Comparison of ENCODE assay signal across 10 cellular contexts in genomic region chr16:88780100-88781062, GRCh38. TPM values are rescaled to one million over a fixed set of nuclear protein-coding genes. Genes with fewer than 3 reads are reported as not detected.
DNase-seq lines count a peak whose midpoint lies in the region; ATAC-seq and TF ChIP-seq lines count a peak whose summit lies in the region.
"Had no signal": no experiment of that assay in that cellular context is flagged by ENCODE, and none has a peak within 500 bp of the region (broad histone marks: within the 10 kb centered on the region; RNA-seq: fewer than 3 reads in every experiment).

No MANE protein-coding gene starts in this region.

- no TSS peak for BruUV-seq in HCT116 (replicated peaks; lab: Mats Ljungman, UMichigan)

- peaks cover 11% of the 10 kb centered on the region; the same call in 1 of the 2 replicates for H4K20me1 ChIP-seq in HCT116 (ENCODE audit: insufficient read depth)

- H3K9ac ChIP-seq in HCT116 (ENCODE audit: low read length) (peak overlapping the region; percentile 94), SK-N-MC (ENCODE audit: insufficient read length) (peak overlapping the region; percentile 37)

- no peak for TF ChIP-seq RAD21 in HCT116 (IDR thresholded peaks at IDR 0.05; ENCODE audit: low read depth)

- H3K4me3 ChIP-seq in HCT116 (replicated peaks in 1 of 2; ENCODE audit: low read depth in 1 of 2, low read length in 2 of 2): no peak overlapping the region
- H3K4me3 ChIP-seq in SK-N-MC: peak overlapping the region; percentile 64
- no peak overlapping the region for H3K4me3 ChIP-seq in aorta (ENCODE audit: low read length in 2 of 2)
- no peak overlapping the region for H3K4me3 ChIP-seq in dorsolateral prefrontal cortex
- H3K4me3 ChIP-seq: ovary had no signal

- TF ChIP-seq CTCF in HCT116 (IDR thresholded peaks at IDR 0.05 in 2 of 3, conservative IDR thresholded peaks at IDR 0.05 in 1 of 3; ENCODE audit: borderline replicate concordance in 1 of 3, insufficient read depth in 1 of 3, low read depth in 2 of 3, low read length in 2 of 3): no peak
- no peak for TF ChIP-seq CTCF in foreskin keratinocyte (conservative IDR thresholded peaks at IDR 0.05)
- TF ChIP-seq CTCF in dorsolateral prefrontal cortex (IDR thresholded peaks at IDR 0.05 in 54 of 56, conservative IDR thresholded peaks at IDR 0.05 in 2 of 56; ENCODE audit: low read depth in 1 of 56, partially characterized antibody in 56 of 56): no peak

- peaks cover 0 to 7% of the 10 kb centered on the region in 2 experiments; a peak in 1 of 4 replicates for H3K36me3 ChIP-seq in HCT116 (ENCODE audit: control insufficient read depth in 1 of 2, insufficient read depth in 2 of 2, low read length in 2 of 2)
- no peaks in the 10 kb centered on the region for H3K36me3 ChIP-seq in SK-N-MC (ENCODE audit: insufficient read depth, low read length)
- H3K36me3 ChIP-seq in aorta (ENCODE audit: control insufficient read depth in 1 of 2, insufficient read depth in 2 of 2, low read length in 1 of 2): no peaks in the 10 kb centered on the region
- H3K36me3 ChIP-seq: ovary had no signal

- CTCF ChIA-PET in HCT116 (lab: Charles Lee): interaction anchor here (8.9 kb wide), 1 partner anchor 43 kb away, joined by 59 read pairs; no protein-coding TSS in a partner anchor

- no peaks in the 10 kb centered on the region for H3K9me2 ChIP-seq in HCT116 (ENCODE audit: insufficient read depth)

- DNase-seq in HCT116 (ENCODE audit: low read depth, low spot score) (no peak), SK-N-MC (ENCODE audit: low read depth, low spot score) (no peak), foreskin keratinocyte (no peak), aorta (no peak), kidney tubule cell (ENCODE audit: low spot score) (no peak), dorsolateral prefrontal cortex (no peak), SKM-1 (lab: John Stamatoyannopoulos, UW; ENCODE audit: unreplicated experiment) (no peak)
- DNase-seq in stimulated activated CD8-positive, alpha-beta memory T cell treated with anti-CD3 and anti-CD28 coated beads, Interleukin-4, amount 100 ng/mL, for 48 hours: peak; percentile 38
- DNase-seq: NCI-H82 had no signal

- H2AFZ ChIP-seq in HCT116 (ENCODE audit: low read depth, low read length, poor library complexity, severe bottlenecking): no peak overlapping the region

- WGBS in aorta, 2 donors: 89 to 92% methylated on average over 15 of the region's 15 CpGs

- POLR2A ChIA-PET in HCT116 (lab: Charles Lee): interaction anchor here (0.6 to 4.3 kb wide), 4 partner anchors 7 to 43 kb away, joined by 3 to 22 read pairs (median 7); no protein-coding TSS in a partner anchor

- intact Hi-C loops in HCT116 (cut with micrococcal nuclease): no loop called here
- intact Hi-C loops in aorta (cut with DNase I): loop anchor here in 1 of 2 donors (10.0 kb wide), 1 partner anchor 326 kb away; the partner anchor contains the start of gene ZFPM1
- intact Hi-C loops in dorsolateral prefrontal cortex (cut with DNase I): loop anchor here in 1 of 2 donors (10.0 kb wide), 1 partner anchor 116 kb away; the partner anchor contains the start of gene MVD

- ATAC-seq in HCT116 (no peak), foreskin keratinocyte (no peak), aorta (ENCODE audit: low FRiP score) (no peak)

- H3K4me1 ChIP-seq in HCT116 (ENCODE audit: control insufficient read depth in 1 of 2, insufficient read depth in 2 of 2, low read length in 2 of 2) (peaks cover 37 to 51% of the 10 kb centered on the region in 2 experiments), foreskin keratinocyte (peaks cover 18% of the 10 kb centered on the region), aorta (ENCODE audit: control insufficient read depth in 1 of 2, insufficient read depth in 2 of 2, low read length in 2 of 2) (no peaks in the 10 kb centered on the region)

- H3K4me2 ChIP-seq in HCT116 (ENCODE audit: low read length): peak overlapping the region; percentile 92

- peak overlapping the region; percentile 91 for H3K27ac ChIP-seq in HCT116 (ENCODE audit: low read depth, low read length)
- H3K27ac ChIP-seq in SK-N-MC: peak overlapping the region; percentile 79; the same call in 1 of the 2 replicates
- peak overlapping the region; percentile 39 for H3K27ac ChIP-seq in foreskin keratinocyte
- H3K27ac ChIP-seq in aorta (ENCODE audit: low read depth in 1 of 2, low read length in 2 of 2): no peak overlapping the region
- peak overlapping the region in 14 of 59 donors; percentile 3 to 92 (median 32) for H3K27ac ChIP-seq in dorsolateral prefrontal cortex
- H3K27ac ChIP-seq: ovary had no signal

- H3K79me2 ChIP-seq in HCT116 (ENCODE audit: insufficient read depth, low read length): peaks cover 95% of the 10 kb centered on the region

- RAD21 ChIA-PET in HCT116 (lab: Charles Lee; ENCODE audit: low non-redundant PET in 1 of 2, low total read pairs in 2 of 2, uncharacterized antibody in 2 of 2, unreplicated experiment in 2 of 2): no interaction called here

- H3K27me3 ChIP-seq in HCT116 (ENCODE audit: insufficient read depth, low read length): no peaks in the 10 kb centered on the region
- H3K27me3 ChIP-seq in foreskin keratinocyte: no peaks in the 10 kb centered on the region
- no peaks in the 10 kb centered on the region for H3K27me3 ChIP-seq in aorta (ENCODE audit: control insufficient read depth in 1 of 2, insufficient read depth in 2 of 2, low read length in 1 of 2)
- H3K27me3 ChIP-seq in dorsolateral prefrontal cortex: peaks cover 0 to 13% (median 0%) of the 10 kb centered on the region in 45 donors
- H3K27me3 ChIP-seq: ovary had no signal

- H3K9me3 ChIP-seq in HCT116 (ENCODE audit: control insufficient read depth in 1 of 2, insufficient read depth in 1 of 2, low read depth in 1 of 2, low read length in 2 of 2) (no peaks in the 10 kb centered on the region), SK-N-MC (ENCODE audit: low read depth, low read length) (no peaks in the 10 kb centered on the region), aorta (ENCODE audit: control insufficient read depth, low read length) (no peaks in the 10 kb centered on the region)
- H3K9me3 ChIP-seq: ovary had no signal

- TF ChIP-seq POLR2A in HCT116 (IDR thresholded peaks at IDR 0.05; ENCODE audit: borderline replicate concordance, extremely low read depth, insufficient read depth, insufficient read length): no peak

TF ChIP-seq in HCT116, 20 proteins besides CTCF, POLR2A, EP300 and RAD21 (continues in another document):
- TF ChIP-seq SP1 (IDR thresholded peaks at IDR 0.05; ENCODE audit: low read depth) (no peak), YY1 (IDR thresholded peaks at IDR 0.05; ENCODE audit: extremely low read depth, insufficient replicate concordance, low read depth, low read length) (no peak), FOSL1 (IDR thresholded peaks at IDR 0.05; ENCODE audit: low read depth) (no peak), ELF1 (IDR thresholded peaks at IDR 0.05; ENCODE audit: borderline replicate concordance, low read depth) (no peak), ZNF274 (IDR thresholded peaks at IDR 0.05; ENCODE audit: low read depth, low read length) (no peak), EZH2 (IDR thresholded peaks at IDR 0.05) (no peak), CEBPB (IDR thresholded peaks at IDR 0.05; ENCODE audit: low read depth) (no peak), CBX3 (IDR thresholded peaks at IDR 0.05; ENCODE audit: low read depth) (no peak), EZH2phosphoT487 (IDR thresholded peaks at IDR 0.05; ENCODE audit: borderline replicate concordance) (no peak), TCF7L2 (IDR thresholded peaks at IDR 0.05; ENCODE audit: borderline replicate concordance, extremely low read depth, insufficient read depth, insufficient read length) (no peak), SRF (IDR thresholded peaks at IDR 0.05; ENCODE audit: low read depth) (no peak), ZFX (IDR thresholded peaks at IDR 0.05) (no peak), EGR1 (IDR thresholded peaks at IDR 0.05; ENCODE audit: low read depth) (no peak), POLR2AphosphoS5 (IDR thresholded peaks at IDR 0.05; ENCODE audit: low read depth, low read length) (no peak), JUND (IDR thresholded peaks at IDR 0.05) (no peak), SIN3A (IDR thresholded peaks at IDR 0.05; ENCODE audit: low read depth) (no peak)
- TF ChIP-seq, protein P1, sequence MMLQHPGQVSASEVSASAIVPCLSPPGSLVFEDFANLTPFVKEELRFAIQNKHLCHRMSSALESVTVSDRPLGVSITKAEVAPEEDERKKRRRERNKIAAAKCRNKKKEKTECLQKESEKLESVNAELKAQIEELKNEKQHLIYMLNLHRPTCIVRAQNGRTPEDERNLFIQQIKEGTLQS (IDR thresholded peaks at IDR 0.05): no peak

RNA-seq across cellular contexts. Expression of gene PIEZO1, which starts 4.6 kb away (rescaled TPM):
- total RNA-seq in HCT116 (2021; ENCODE audit: unreplicated experiment) (224 TPM), foreskin keratinocyte (184 and 213 TPM in 2 replicates), aorta (100 to 1,000 TPM; 101 to 120 TPM), dorsolateral prefrontal cortex (10 to 100 TPM; 14.6 to 86.5 (median 34.6) TPM)
- polyA plus RNA-seq in HCT116 (2012): 198 and 280 TPM in 2 replicates
- polyA plus RNA-seq in foreskin keratinocyte (190 and 238 TPM in 2 replicates), aorta (100 to 1,000 TPM in 1 of 2 donors, 10 to 100 TPM in 1; 35.9 to 205 TPM)

RNA-seq across cellular contexts. Expression of gene CDT1, which starts 23.2 kb away (rescaled TPM):
- total RNA-seq in HCT116 (2021; ENCODE audit: unreplicated experiment) (160 TPM), foreskin keratinocyte (24.1 and 26.3 TPM in 2 replicates), aorta (1 to 10 TPM in 1 of 2 donors, under 1 TPM in 1; 0.88 to 1.5 TPM), dorsolateral prefrontal cortex (1 to 10 TPM in 106 of 120 experiments, under 1 TPM in 14; 0.49 to 5.3 (median 2.0) TPM)
- polyA plus RNA-seq in HCT116 (2012): 123 and 132 TPM in 2 replicates
- polyA plus RNA-seq in foreskin keratinocyte (27.5 and 27.9 TPM in 2 replicates), aorta (1 to 10 TPM in 1 of 2 donors, under 1 TPM in 1; 0.05 to 1.0 TPM)

RNA-seq across cellular contexts. Expression of gene APRT, which starts 31.3 kb away (rescaled TPM):
- total RNA-seq in HCT116 (2021; ENCODE audit: unreplicated experiment) (311 TPM), foreskin keratinocyte (174 and 188 TPM in 2 replicates), aorta (10 to 100 TPM; 60.2 to 61.3 TPM), dorsolateral prefrontal cortex (10 to 100 TPM; 21.9 to 51.6 (median 33.2) TPM)
- polyA plus RNA-seq in HCT116 (2012): 329 and 349 TPM in 2 replicates
- polyA plus RNA-seq in foreskin keratinocyte (312 and 330 TPM in 2 replicates), aorta (100 to 1,000 TPM in 1 of 2 donors, 10 to 100 TPM in 1; 88.6 to 116 TPM)

Comparison
In these comparisons a context has a peak if more than half of its experiments do, and no peak if none do; other contexts are left out.
1. H3K27ac ChIP-seq: peak in HCT116 (single experiment), SK-N-MC (single experiment) and foreskin keratinocyte (single experiment); none in aorta (0 of 2).